Comparison of ENCODE assay signal across 8 cellular contexts in the genomic region with DNA sequence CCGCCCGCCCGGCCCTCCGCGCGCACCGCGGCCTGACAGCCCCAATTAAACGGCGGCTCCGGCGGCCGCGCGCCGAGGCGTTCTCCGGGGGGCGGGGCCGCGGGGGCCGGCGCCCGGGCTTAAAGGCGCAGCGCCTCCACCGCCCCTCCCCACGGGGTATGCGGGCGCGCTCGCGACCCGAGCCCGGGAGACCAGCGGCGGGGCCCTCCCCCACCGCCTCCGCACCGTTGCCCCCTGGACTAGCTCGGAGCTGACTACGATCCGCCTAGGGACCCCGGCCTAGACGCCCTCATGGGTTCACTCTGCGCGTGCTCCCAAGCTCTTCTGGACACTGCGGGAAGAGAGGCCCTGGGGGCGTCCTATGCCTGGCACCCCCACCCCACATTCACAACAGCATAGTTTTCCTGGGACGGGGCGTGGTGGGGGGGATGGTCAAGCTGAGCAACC. TPM values are rescaled to one million over a fixed set of nuclear protein-coding genes. Genes with fewer than 3 reads are reported as not detected.
A peak's percentile ranks its signal among the peaks of the same experiment; 100 is the strongest.
DNase-seq lines count a peak whose midpoint lies in the region; ATAC-seq and TF ChIP-seq lines count a peak whose summit lies in the region.

A gene with protein sequence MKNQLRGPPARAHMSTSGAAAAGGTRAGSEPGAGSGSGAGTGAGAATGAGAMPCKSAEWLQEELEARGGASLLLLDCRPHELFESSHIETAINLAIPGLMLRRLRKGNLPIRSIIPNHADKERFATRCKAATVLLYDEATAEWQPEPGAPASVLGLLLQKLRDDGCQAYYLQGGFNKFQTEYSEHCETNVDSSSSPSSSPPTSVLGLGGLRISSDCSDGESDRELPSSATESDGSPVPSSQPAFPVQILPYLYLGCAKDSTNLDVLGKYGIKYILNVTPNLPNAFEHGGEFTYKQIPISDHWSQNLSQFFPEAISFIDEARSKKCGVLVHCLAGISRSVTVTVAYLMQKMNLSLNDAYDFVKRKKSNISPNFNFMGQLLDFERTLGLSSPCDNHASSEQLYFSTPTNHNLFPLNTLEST (minus strand): TSS at position 51 of the 447 bp plus-strand sequence. CDS start 205 bp downstream, outside the sequence.

- DNase-seq in Ammon's horn (ENCODE audit: low spot score) = peak; percentile 77
- DNase-seq in HUDEP-2 (lab: John Stamatoyannopoulos, UW; ENCODE audit: unreplicated experiment in 76 of 76) = peak in 44 of 76 experiments; percentile 4 to 90 (median 42)
- peak; percentile 67 for DNase-seq in SK-N-DZ (ENCODE audit: low spot score)
- peak; percentile 78 for DNase-seq in activated naive CD4-positive, alpha-beta T cell treated with anti-CD3 and anti-CD28 coated beads, Interleukin-2, amount 10 ng/mL, durations not matched to agents 7 days and 5 days
- DNase-seq in glomerular visceral epithelial cell (ENCODE audit: extremely low spot score) = peak; percentile 62
- DNase-seq in osteocyte (ENCODE audit: extremely low spot score, unreplicated experiment) = peak; percentile 87
- DNase-seq in thyroid gland = peak; percentile 66 to 71

- peaks cover 31% of the 10 kb centered on the region for H3K36me3 Mint-ChIP-seq in activated naive CD4-positive, alpha-beta T cell treated with anti-CD3 and anti-CD28 coated beads, Interleukin-2, amount 10 ng/mL, durations not matched to agents 7 days and 5 days
- H3K36me3 Mint-ChIP-seq in osteocyte (ENCODE audit: unreplicated experiment) = peaks cover 8% of the 10 kb centered on the region

- H3K4me1 Mint-ChIP-seq in activated naive CD4-positive, alpha-beta T cell treated with anti-CD3 and anti-CD28 coated beads, Interleukin-2, amount 10 ng/mL, durations not matched to agents 7 days and 5 days = peaks cover 45% of the 10 kb centered on the region
- H3K4me1 Mint-ChIP-seq in osteocyte (ENCODE audit: unreplicated experiment) = peaks cover 36% of the 10 kb centered on the region

- ATAC-seq in GM19324 (IDR thresholded peaks at IDR 0.05; ENCODE audit: low FRiP score, unreplicated experiment) = peak; percentile 34

- peaks cover 0 to 9% of the 10 kb centered on the region in 2 donors for H3K36me3 ChIP-seq in thyroid gland

- peak within 1 kb of the TSS; percentile 27 to 74 (median 56) for H3K4me3 ChIP-seq in thyroid gland (replicated peaks in 1 of 3)

- peak in 1 of 2 donors; percentile 32 for TF ChIP-seq POLR2A in thyroid gland (IDR thresholded peaks at IDR 0.05)

- peak within 1 kb of the TSS; percentile 90 for H3K4me3 Mint-ChIP-seq in activated naive CD4-positive, alpha-beta T cell treated with anti-CD3 and anti-CD28 coated beads, Interleukin-2, amount 10 ng/mL, durations not matched to agents 7 days and 5 days
- peak within 1 kb of the TSS; percentile 87 for H3K4me3 Mint-ChIP-seq in osteocyte (ENCODE audit: unreplicated experiment)

- peaks cover 9% of the 10 kb centered on the region for H3K27me3 Mint-ChIP-seq in activated naive CD4-positive, alpha-beta T cell treated with anti-CD3 and anti-CD28 coated beads, Interleukin-2, amount 10 ng/mL, durations not matched to agents 7 days and 5 days
- no peaks in the 10 kb centered on the region for H3K27me3 Mint-ChIP-seq in osteocyte (ENCODE audit: unreplicated experiment)

- 0 to 4% methylated on average over 2 to 8 of the region's 51 CpGs for WGBS in thyroid gland, 2 donors

- CTCF ChIA-PET in activated naive CD4-positive, alpha-beta T cell treated with anti-CD3 and anti-CD28 coated beads, Interleukin-2, amount 10 ng/mL, durations not matched to agents 7 days and 5 days (lab: Charles Lee) = interaction anchor here (0.6 to 3.2 kb wide), 9 partner anchors 16 to 389 kb away, joined by 3 to 15 read pairs (median 6); no protein-coding TSS in a partner anchor

- no peaks in the 10 kb centered on the region for H3K9me3 Mint-ChIP-seq in activated naive CD4-positive, alpha-beta T cell treated with anti-CD3 and anti-CD28 coated beads, Interleukin-2, amount 10 ng/mL, durations not matched to agents 7 days and 5 days
- H3K9me3 Mint-ChIP-seq in osteocyte (ENCODE audit: unreplicated experiment) = no peaks in the 10 kb centered on the region

- H3K4me1 ChIP-seq in thyroid gland = peaks cover 31 to 41% of the 10 kb centered on the region in 2 donors

- H3K27ac ChIP-seq in thyroid gland = peak within 1 kb of the TSS; percentile 66 to 83 (median 67)

- intact Hi-C loops in thyroid gland (cut with DNase I) = loop anchor here (5.0 kb wide), 1 partner anchor 114 kb away; a partner anchor contains a TSS

- TF ChIP-seq CTCF in osteocyte (IDR thresholded peaks at IDR 0.05) (no peak), thyroid gland (IDR thresholded peaks at IDR 0.05) (no peak)

- H3K27me3 ChIP-seq in thyroid gland = no peaks in the 10 kb centered on the region

- peak within 1 kb of the TSS; percentile 95 for H3K27ac Mint-ChIP-seq in activated naive CD4-positive, alpha-beta T cell treated with anti-CD3 and anti-CD28 coated beads, Interleukin-2, amount 10 ng/mL, durations not matched to agents 7 days and 5 days
- peak within 1 kb of the TSS; percentile 96 for H3K27ac Mint-ChIP-seq in osteocyte (ENCODE audit: unreplicated experiment)

- no peaks in the 10 kb centered on the region for H3K9me3 ChIP-seq in thyroid gland

RNA-seq across cellular contexts. Expression of the gene that starts here (rescaled TPM):
- polyA plus RNA-seq in SK-N-DZ (2014; cell fraction: cytosol; rRNA removed) = 10.7 and 12.3 TPM in 2 replicates
- polyA plus RNA-seq in SK-N-DZ (2014; cell fraction: nucleus; rRNA removed) = 7.5 and 9.8 TPM in 2 replicates
- total RNA-seq in osteocyte (19.4 and 21.2 TPM in 2 replicates), thyroid gland (10 to 100 TPM in 3 of 4 donors, 1 to 10 TPM in 1; 6.9 to 10.6 (median 10.4) TPM)

Comparison
In these comparisons a context has a peak if more than half of its experiments do, and no peak if none do; other contexts are left out.
1. Peak in every context shown above with its lines: DNase-seq, ATAC-seq, H3K4me3 ChIP-seq and H3K27ac ChIP-seq.